16 cellular contexts compared by ENCODE assay signal in genomic region chr12:32031109-32031508, GRCh38.
DNase-seq lines count a peak whose midpoint lies in the region; ATAC-seq and TF ChIP-seq lines count a peak whose summit lies in the region.
"Had no signal": no experiment of that assay in that cellular context is flagged by ENCODE, and none has a peak within 500 bp of the region (broad histone marks: within the 10 kb centered on the region; RNA-seq: fewer than 3 reads in every experiment).

No MANE protein-coding gene starts in this region.

- intact Hi-C loops in left ventricle myocardium superior (cut with micrococcal nuclease), result no loop called here
- intact Hi-C loops in upper lobe of right lung (cut with DNase I), result no loop called here

- POLR2A ChIA-PET in WTC11 (lab: Charles Lee), result no interaction called here

- H3K36me3 Mint-ChIP-seq in WTC11, result no peaks in the 10 kb centered on the region
- H3K36me3 Mint-ChIP-seq: activated naive CD4-positive, alpha-beta T cell treated with anti-CD3 and anti-CD28 coated beads, Interleukin-2, amount 50 U/mL, for 24 hours had no signal

- no peak overlapping the region for H3K4me3 Mint-ChIP-seq in WTC11
- H3K4me3 Mint-ChIP-seq: activated naive CD4-positive, alpha-beta T cell treated with anti-CD3 and anti-CD28 coated beads, Interleukin-2, amount 50 U/mL, for 24 hours; endodermal cell had no signal

- H3K4me1 Mint-ChIP-seq in WTC11, result peaks cover 46% of the 10 kb centered on the region

- H3K9me3 ChIP-seq in right atrium auricular region (no peaks in the 10 kb centered on the region), upper lobe of right lung (no peaks in the 10 kb centered on the region)
- H3K9me3 ChIP-seq: Caco-2, suprapubic skin had no signal

- no peaks in the 10 kb centered on the region for H3K9me3 Mint-ChIP-seq in WTC11
- H3K9me3 Mint-ChIP-seq: activated naive CD4-positive, alpha-beta T cell treated with anti-CD3 and anti-CD28 coated beads, Interleukin-2, amount 50 U/mL, for 24 hours; endodermal cell had no signal

- TF ChIP-seq CTCF in right atrium auricular region (IDR thresholded peaks at IDR 0.05) (no peak), WTC11 (IDR thresholded peaks at IDR 0.05) (no peak), upper lobe of right lung (IDR thresholded peaks at IDR 0.05) (no peak)

- DNase-seq in left ventricle myocardium superior (no peak), right atrium auricular region (ENCODE audit: low spot score) (no peak), WTC11 (ENCODE audit: low spot score) (no peak), left lobe of liver (ENCODE audit: low spot score) (no peak), upper lobe of right lung (no peak), NCI-H2081 treated with DMSO at 0.1 percent for 48 hours (lab: John Stamatoyannopoulos, UW) (no peak)
- DNase-seq: activated CD4-positive, alpha-beta T cell treated with anti-CD3 and anti-CD28 coated beads for 1 hour; Caco-2; endodermal cell; NCI-H1930; NCI-H748 treated with DMSO at 0.1 percent for 48 hours; stimulated activated CD4-positive, alpha-beta T cell treated with anti-CD3 and anti-CD28 coated beads, Interleukin-15, amount 100 ng/mL, for 24 hours had no signal

- H3K36me3 ChIP-seq in right atrium auricular region, result no peaks in the 10 kb centered on the region
- no peaks in the 10 kb centered on the region for H3K36me3 ChIP-seq in upper lobe of right lung
- H3K36me3 ChIP-seq: suprapubic skin had no signal

- peak; percentile 53 for ATAC-seq in left ventricle myocardium superior
- peak; percentile 46; the same call in 1 of the 2 replicates for ATAC-seq in WTC11
- peak; percentile 61 for ATAC-seq in left lobe of liver
- peak; percentile 55 for ATAC-seq in upper lobe of right lung
- ATAC-seq in GM18861 (IDR thresholded peaks at IDR 0.05; ENCODE audit: unreplicated experiment), result no peak
- no peak for ATAC-seq in HG03378 (IDR thresholded peaks at IDR 0.05; ENCODE audit: unreplicated experiment)

- no peak overlapping the region for H3K27ac Mint-ChIP-seq in WTC11
- H3K27ac Mint-ChIP-seq: activated naive CD4-positive, alpha-beta T cell treated with anti-CD3 and anti-CD28 coated beads, Interleukin-2, amount 50 U/mL, for 24 hours had no signal

- H3K4me3 ChIP-seq in right atrium auricular region (no peak overlapping the region), upper lobe of right lung (no peak overlapping the region)
- H3K4me3 ChIP-seq: suprapubic skin had no signal

- no peaks in the 10 kb centered on the region for H3K27me3 ChIP-seq in right atrium auricular region
- H3K27me3 ChIP-seq in upper lobe of right lung, result no peaks in the 10 kb centered on the region
- H3K27me3 ChIP-seq: suprapubic skin had no signal

- CTCF ChIA-PET in WTC11 (lab: Charles Lee), result interaction anchor here (0.8 to 1.4 kb wide), 2 partner anchors 30 to 281 kb away, joined by 3 to 4 read pairs; no protein-coding TSS in a partner anchor

- no peaks in the 10 kb centered on the region for H3K4me1 ChIP-seq in right atrium auricular region
- H3K4me1 ChIP-seq in upper lobe of right lung, result no peaks in the 10 kb centered on the region
- H3K4me1 ChIP-seq: suprapubic skin had no signal

- H3K27me3 Mint-ChIP-seq in WTC11 (ENCODE audit: low read depth), result no peaks in the 10 kb centered on the region
- H3K27me3 Mint-ChIP-seq: activated naive CD4-positive, alpha-beta T cell treated with anti-CD3 and anti-CD28 coated beads, Interleukin-2, amount 50 U/mL, for 24 hours had no signal

- no peak overlapping the region for H3K27ac ChIP-seq in right atrium auricular region
- no peak overlapping the region for H3K27ac ChIP-seq in upper lobe of right lung
- H3K27ac ChIP-seq: suprapubic skin had no signal

TF ChIP-seq in WTC11, 78 proteins besides CTCF, POLR2A, EP300 and RAD21 (continues in another document):
- TF ChIP-seq SP1 (CRISPR knock-in tag; conservative IDR thresholded peaks at IDR 0.05) (no peak), USF1 (CRISPR knock-in tag; IDR thresholded peaks at IDR 0.05) (no peak), RORB (CRISPR knock-in tag; IDR thresholded peaks at IDR 0.05) (no peak), ZNF671 (CRISPR knock-in tag; IDR thresholded peaks at IDR 0.05) (no peak), E2F5 (CRISPR knock-in tag; IDR thresholded peaks at IDR 0.05) (no peak), ZNF232 (CRISPR knock-in tag; IDR thresholded peaks at IDR 0.05) (no peak), NFATC4 (CRISPR knock-in tag; IDR thresholded peaks at IDR 0.05) (no peak)
- TF ChIP-seq, protein P1, sequence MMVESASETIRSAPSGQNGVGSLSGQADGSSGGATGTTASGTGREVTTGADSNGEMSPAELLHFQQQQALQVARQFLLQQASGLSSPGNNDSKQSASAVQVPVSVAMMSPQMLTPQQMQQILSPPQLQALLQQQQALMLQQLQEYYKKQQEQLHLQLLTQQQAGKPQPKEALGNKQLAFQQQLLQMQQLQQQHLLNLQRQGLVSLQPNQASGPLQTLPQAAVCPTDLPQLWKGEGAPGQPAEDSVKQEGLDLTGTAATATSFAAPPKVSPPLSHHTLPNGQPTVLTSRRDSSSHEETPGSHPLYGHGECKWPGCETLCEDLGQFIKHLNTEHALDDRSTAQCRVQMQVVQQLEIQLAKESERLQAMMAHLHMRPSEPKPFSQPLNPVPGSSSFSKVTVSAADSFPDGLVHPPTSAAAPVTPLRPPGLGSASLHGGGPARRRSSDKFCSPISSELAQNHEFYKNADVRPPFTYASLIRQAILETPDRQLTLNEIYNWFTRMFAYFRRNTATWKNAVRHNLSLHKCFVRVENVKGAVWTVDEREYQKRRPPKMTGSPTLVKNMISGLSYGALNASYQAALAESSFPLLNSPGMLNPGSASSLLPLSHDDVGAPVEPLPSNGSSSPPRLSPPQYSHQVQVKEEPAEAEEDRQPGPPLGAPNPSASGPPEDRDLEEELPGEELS (CRISPR knock-in tag; IDR thresholded peaks at IDR 0.05), result no peak
- TF ChIP-seq, protein P2, sequence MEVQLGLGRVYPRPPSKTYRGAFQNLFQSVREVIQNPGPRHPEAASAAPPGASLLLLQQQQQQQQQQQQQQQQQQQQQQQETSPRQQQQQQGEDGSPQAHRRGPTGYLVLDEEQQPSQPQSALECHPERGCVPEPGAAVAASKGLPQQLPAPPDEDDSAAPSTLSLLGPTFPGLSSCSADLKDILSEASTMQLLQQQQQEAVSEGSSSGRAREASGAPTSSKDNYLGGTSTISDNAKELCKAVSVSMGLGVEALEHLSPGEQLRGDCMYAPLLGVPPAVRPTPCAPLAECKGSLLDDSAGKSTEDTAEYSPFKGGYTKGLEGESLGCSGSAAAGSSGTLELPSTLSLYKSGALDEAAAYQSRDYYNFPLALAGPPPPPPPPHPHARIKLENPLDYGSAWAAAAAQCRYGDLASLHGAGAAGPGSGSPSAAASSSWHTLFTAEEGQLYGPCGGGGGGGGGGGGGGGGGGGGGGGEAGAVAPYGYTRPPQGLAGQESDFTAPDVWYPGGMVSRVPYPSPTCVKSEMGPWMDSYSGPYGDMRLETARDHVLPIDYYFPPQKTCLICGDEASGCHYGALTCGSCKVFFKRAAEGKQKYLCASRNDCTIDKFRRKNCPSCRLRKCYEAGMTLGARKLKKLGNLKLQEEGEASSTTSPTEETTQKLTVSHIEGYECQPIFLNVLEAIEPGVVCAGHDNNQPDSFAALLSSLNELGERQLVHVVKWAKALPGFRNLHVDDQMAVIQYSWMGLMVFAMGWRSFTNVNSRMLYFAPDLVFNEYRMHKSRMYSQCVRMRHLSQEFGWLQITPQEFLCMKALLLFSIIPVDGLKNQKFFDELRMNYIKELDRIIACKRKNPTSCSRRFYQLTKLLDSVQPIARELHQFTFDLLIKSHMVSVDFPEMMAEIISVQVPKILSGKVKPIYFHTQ (CRISPR knock-in tag; IDR thresholded peaks at IDR 0.05), result no peak
- TF ChIP-seq, protein P3, sequence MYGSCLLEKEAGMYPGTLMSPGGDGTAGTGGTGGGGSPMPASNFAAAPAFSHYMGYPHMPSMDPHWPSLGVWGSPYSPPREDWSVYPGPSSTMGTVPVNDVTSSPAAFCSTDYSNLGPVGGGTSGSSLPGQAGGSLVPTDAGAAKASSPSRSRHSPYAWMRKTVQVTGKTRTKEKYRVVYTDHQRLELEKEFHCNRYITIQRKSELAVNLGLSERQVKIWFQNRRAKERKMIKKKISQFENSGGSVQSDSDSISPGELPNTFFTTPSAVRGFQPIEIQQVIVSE (CRISPR knock-in tag; IDR thresholded peaks at IDR 0.05; ENCODE audit: borderline replicate concordance), result no peak

Comparison
In these comparisons a context has a peak if more than half of its experiments do, and no peak if none do; other contexts are left out.
1. ATAC-seq: peak in left ventricle myocardium superior (single experiment), WTC11 (single experiment), left lobe of liver (single experiment) and upper lobe of right lung (single experiment); none in GM18861 (single experiment) and HG03378 (single experiment).